ENCODE assay signal across 12 cellular contexts in the genomic region with DNA sequence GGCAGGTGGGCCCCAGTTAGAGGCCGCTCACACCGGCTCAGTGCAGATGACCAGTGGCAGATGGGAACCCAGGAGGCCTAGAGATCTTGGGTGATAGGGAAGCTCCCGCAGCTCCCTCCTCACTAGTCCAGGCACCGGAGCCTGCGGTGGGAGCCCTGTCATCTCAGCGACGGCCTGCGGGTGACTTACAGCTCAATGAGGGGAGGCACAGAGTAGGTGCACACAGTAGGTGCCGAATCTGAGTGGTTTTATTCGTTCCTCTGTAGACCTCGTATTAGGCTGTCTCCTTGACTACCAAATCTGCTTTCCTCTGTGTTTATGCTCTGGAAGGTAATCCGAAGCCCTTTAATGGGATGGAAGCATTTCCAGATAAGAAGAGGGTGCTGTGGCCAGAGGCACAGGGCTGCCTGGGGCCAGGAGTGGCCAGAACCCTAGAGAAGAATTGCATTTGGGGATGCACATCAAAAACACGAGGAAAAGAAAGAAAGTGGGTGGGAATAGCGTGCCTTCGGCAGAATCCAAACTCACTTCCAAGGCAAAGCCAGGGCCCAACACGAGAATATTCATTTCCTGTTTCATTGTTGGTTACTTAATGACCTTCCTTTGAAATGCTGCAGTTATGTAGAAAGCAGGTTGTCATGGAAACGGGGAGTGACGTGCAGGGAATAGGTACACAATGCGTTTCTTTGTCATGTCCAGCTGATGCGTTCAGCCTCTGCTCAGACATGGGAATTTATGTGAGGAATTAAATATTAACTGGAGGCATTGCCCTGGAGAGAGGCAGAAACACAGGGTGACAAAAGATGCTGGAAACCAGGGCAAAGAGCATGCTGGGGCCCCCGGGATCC. TPM values are rescaled to one million over a fixed set of nuclear protein-coding genes. Genes with fewer than 3 reads are reported as not detected.
DNase-seq lines count a peak whose midpoint lies in the region; ATAC-seq and TF ChIP-seq lines count a peak whose summit lies in the region.
"Had no signal": no experiment of that assay in that cellular context is flagged by ENCODE, and none has a peak within 500 bp of the region (broad histone marks: within the 10 kb centered on the region; RNA-seq: fewer than 3 reads in every experiment).

No MANE protein-coding gene starts in this region.

- no peak for TF ChIP-seq POLR2A in spleen (IDR thresholded peaks at IDR 0.05)

- H3K4me3 Mint-ChIP-seq in Calu3 (ENCODE audit: low read depth, unreplicated experiment), result peak overlapping the region; percentile 22
- no peak overlapping the region for H3K4me3 Mint-ChIP-seq in activated CD8-positive, alpha-beta memory T cell treated with anti-CD3 and anti-CD28 coated beads, Interleukin-2, amount 10 ng/mL, durations not matched to agents 7 days and 5 days
- H3K4me3 Mint-ChIP-seq: activated B cell treated with CpG ODN at 0.5 μM for 24 hours; CD8-positive, alpha-beta T cell had no signal

- 58 to 69% (median 66%) methylated on average over 17 to 21 of the region's 21 CpGs for WGBS in spleen, 5 donors

- TF ChIP-seq CTCF in Calu3 (IDR thresholded peaks at IDR 0.05; ENCODE audit: unreplicated experiment) (no peak), astrocyte of the spinal cord (IDR thresholded peaks at IDR 0.05; ENCODE audit: low read depth, low read length) (no peak), kidney epithelial cell (IDR thresholded peaks at IDR 0.05; ENCODE audit: insufficient read depth, low read length, poor library complexity, severe bottlenecking) (no peak), spleen (IDR thresholded peaks at IDR 0.05 in 8 of 11, conservative IDR thresholded peaks at IDR 0.05 in 3 of 11) (no peak)

- H3K36me3 ChIP-seq in kidney epithelial cell (ENCODE audit: control insufficient read depth, insufficient read depth, low read length) (no peaks in the 10 kb centered on the region), spleen (no peaks in the 10 kb centered on the region)

- no peak overlapping the region for H3K4me3 ChIP-seq in astrocyte of the spinal cord (ENCODE audit: low read depth, low read length)
- no peak overlapping the region for H3K4me3 ChIP-seq in kidney epithelial cell (ENCODE audit: low read depth, low read length)
- H3K4me3 ChIP-seq in spleen, result no peak overlapping the region

- H3K27ac Mint-ChIP-seq in Calu3 (ENCODE audit: unreplicated experiment), result peak overlapping the region; percentile 81
- H3K27ac Mint-ChIP-seq in activated CD8-positive, alpha-beta memory T cell treated with anti-CD3 and anti-CD28 coated beads, Interleukin-2, amount 10 ng/mL, durations not matched to agents 7 days and 5 days, result no peak overlapping the region
- H3K27ac Mint-ChIP-seq: activated B cell treated with CpG ODN at 0.5 μM for 24 hours; CD8-positive, alpha-beta T cell had no signal

- no TSS peak for BruUV-seq in Calu3 (replicated peaks; lab: Mats Ljungman, UMichigan)

- H3K4me1 ChIP-seq in spleen, result no peaks in the 10 kb centered on the region

- H3K27me3 ChIP-seq in kidney epithelial cell (ENCODE audit: control insufficient read depth, insufficient read depth, low read length) (peaks cover 4% of the 10 kb centered on the region), spleen (replicated peaks in 1 of 7) (peaks cover 0 to 32% (median 5%) of the 10 kb centered on the region in 7 donors)

- peaks cover 9% of the 10 kb centered on the region for H3K27me3 Mint-ChIP-seq in Calu3 (ENCODE audit: unreplicated experiment)
- H3K27me3 Mint-ChIP-seq in activated CD8-positive, alpha-beta memory T cell treated with anti-CD3 and anti-CD28 coated beads, Interleukin-2, amount 10 ng/mL, durations not matched to agents 7 days and 5 days, result peaks cover 14% of the 10 kb centered on the region

- H3K27ac ChIP-seq in spleen, result no peak overlapping the region

- intact Hi-C loops in Calu3 (cut with micrococcal nuclease; ENCODE audit: unreplicated experiment) (loop anchor here (2.0 kb wide), 1 partner anchor 68 kb away; no protein-coding TSS in a partner anchor), spleen (cut with DNase I; ENCODE audit: low total_unique reads) (no loop called here)

- in situ Hi-C loops in astrocyte of the spinal cord (cut with HindIII; ENCODE audit: low sequenced_read_pairs), result no loop called here

- ATAC-seq in activated CD8-positive, alpha-beta memory T cell treated with anti-CD3 and anti-CD28 coated beads, Interleukin-2, amount 10 ng/mL, durations not matched to agents 7 days and 5 days, result no peak
- ATAC-seq: CD8-positive, alpha-beta T cell had no signal

- CTCF ChIA-PET in Calu3 (lab: Charles Lee), result no interaction called here
- CTCF ChIA-PET in activated CD8-positive, alpha-beta memory T cell treated with anti-CD3 and anti-CD28 coated beads, Interleukin-2, amount 10 ng/mL, durations not matched to agents 7 days and 5 days (lab: Charles Lee), result no interaction called here

- H3K9me3 Mint-ChIP-seq in Calu3 (ENCODE audit: low read depth, unreplicated experiment), result peaks cover 6% of the 10 kb centered on the region
- peaks cover 2% of the 10 kb centered on the region for H3K9me3 Mint-ChIP-seq in activated CD8-positive, alpha-beta memory T cell treated with anti-CD3 and anti-CD28 coated beads, Interleukin-2, amount 10 ng/mL, durations not matched to agents 7 days and 5 days (ENCODE audit: low read depth)
- H3K9me3 Mint-ChIP-seq: activated B cell treated with CpG ODN at 0.5 μM for 24 hours; CD8-positive, alpha-beta T cell had no signal

- DNase-seq in Calu3 (peak; percentile 95), NCI-H1417 treated with DMSO at 0.1 percent for 48 hours (lab: John Stamatoyannopoulos, UW) (peak; percentile 27), astrocyte of the spinal cord (ENCODE audit: low read depth, low spot score) (peak; percentile 36), kidney epithelial cell (ENCODE audit: low read depth) (peak; percentile 81), spleen (no peak), activated gamma-delta T cell treated with Interleukin-2 at 50 U/mL for 16 hours (no peak)
- DNase-seq in activated CD8-positive, alpha-beta memory T cell treated with anti-CD3 and anti-CD28 coated beads, Interleukin-2, amount 10 ng/mL, durations not matched to agents 7 days and 5 days, result no peak
- DNase-seq in central memory CD4-positive, alpha-beta T cell, result no peak
- DNase-seq: activated B cell treated with CpG ODN at 0.5 μM for 24 hours; CD8-positive, alpha-beta T cell; Karpas-422; stimulated activated naive CD4-positive, alpha-beta T cell had no signal

- peaks cover 0 to 8% (median 0%) of the 10 kb centered on the region in 8 donors for H3K9me3 ChIP-seq in spleen

- peaks cover 22% of the 10 kb centered on the region for H3K4me1 Mint-ChIP-seq in Calu3 (ENCODE audit: low read depth, unreplicated experiment)
- peaks cover 26% of the 10 kb centered on the region for H3K4me1 Mint-ChIP-seq in activated CD8-positive, alpha-beta memory T cell treated with anti-CD3 and anti-CD28 coated beads, Interleukin-2, amount 10 ng/mL, durations not matched to agents 7 days and 5 days
- H3K4me1 Mint-ChIP-seq: activated B cell treated with CpG ODN at 0.5 μM for 24 hours had no signal

- peaks cover 12% of the 10 kb centered on the region for H3K36me3 Mint-ChIP-seq in Calu3 (ENCODE audit: insufficient read depth, unreplicated experiment)
- peaks cover 3% of the 10 kb centered on the region for H3K36me3 Mint-ChIP-seq in activated CD8-positive, alpha-beta memory T cell treated with anti-CD3 and anti-CD28 coated beads, Interleukin-2, amount 10 ng/mL, durations not matched to agents 7 days and 5 days
- H3K36me3 Mint-ChIP-seq: CD8-positive, alpha-beta T cell had no signal

RNA-seq across cellular contexts. Expression of gene MYT1, which starts 24.7 kb away (rescaled TPM):
- total RNA-seq in Calu3 (2022) (0.45 TPM in 1 of 2 replicates, not detected in the other), kidney epithelial cell (not detected in 2 replicates), spleen (1 to 10 TPM in 2 of 7 donors, under 1 TPM in 2, not detected in 3; 0.57 to 2.2 (median 0.84) TPM)
- under 1 TPM; 0.08 to 0.80 (median 0.24) TPM for polyA plus RNA-seq in spleen
- not detected for total RNA-seq in activated CD8-positive, alpha-beta memory T cell treated with anti-CD3 and anti-CD28 coated beads, Interleukin-2, amount 10 ng/mL, durations not matched to agents 7 days and 5 days
- total RNA-seq: CD8-positive, alpha-beta T cell had no signal

Comparison
In these comparisons a context has a peak if more than half of its experiments do, and no peak if none do; other contexts are left out.
1. DNase-seq: peak in Calu3 (single experiment), NCI-H1417 treated with DMSO at 0.1 percent for 48 hours (single experiment), astrocyte of the spinal cord (single experiment) and kidney epithelial cell (single experiment); none in spleen (single experiment), activated CD8-positive, alpha-beta memory T cell treated with anti-CD3 and anti-CD28 coated beads, Interleukin-2, amount 10 ng/mL, durations not matched to agents 7 days and 5 days (single experiment), activated gamma-delta T cell treated with Interleukin-2 at 50 U/mL for 16 hours (single experiment) and central memory CD4-positive, alpha-beta T cell (single experiment).